In the genomic region with DNA sequence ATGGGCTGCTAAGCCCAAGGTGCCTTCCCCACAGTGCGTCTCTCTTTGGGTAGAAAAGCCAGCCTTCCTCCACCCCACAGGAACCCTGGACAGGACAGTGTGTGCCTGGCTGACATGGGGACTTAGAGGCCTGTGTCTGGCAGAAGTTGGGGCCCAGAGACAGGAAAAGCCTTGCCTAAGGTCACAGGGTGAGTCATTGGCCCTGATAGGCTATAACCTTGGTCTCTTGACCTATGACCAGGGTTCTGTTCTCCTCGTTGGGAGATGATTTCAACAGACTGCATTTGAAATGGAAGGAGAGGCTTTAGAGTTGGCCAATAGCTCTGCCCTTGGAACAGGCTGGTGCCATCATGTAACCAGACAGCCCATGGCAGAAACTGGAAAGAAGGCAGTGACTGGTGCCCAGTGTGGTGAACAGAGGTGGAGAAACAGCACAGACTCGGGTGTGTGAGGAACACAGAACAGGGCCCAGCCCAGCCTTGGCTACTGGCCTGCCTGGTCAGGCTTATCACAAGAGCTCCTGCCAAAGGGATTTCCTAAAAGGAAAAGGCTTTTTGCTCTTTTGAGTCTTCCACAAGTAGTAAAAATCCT, we compare ENCODE assay signal across 20 cellular contexts.
"Had no signal": no experiment of that assay in that cellular context is flagged by ENCODE, and none has a peak within 500 bp of the region (broad histone marks: within the 10 kb centered on the region; RNA-seq: fewer than 3 reads in every experiment).

No MANE protein-coding gene starts in this region.

- H3K36me3 Mint-ChIP-seq: naive B cell had no signal

- H3K36me3 ChIP-seq: ascending aorta, breast epithelium, heart right ventricle, lower lobe of right lung, ovary had no signal

- H3K27ac ChIP-seq: ascending aorta, breast epithelium, heart right ventricle, lower lobe of right lung, ovary had no signal

- H3K27me3 Mint-ChIP-seq: dendritic cell treated with granulocyte-macrophage colony-stimulating factor and Interleukin-4, amounts not matched to agents 40 ng/mL and 50 ng/mL, for 4 days had no signal

- DNase-seq: activated CD4-positive, alpha-beta T cell treated with anti-CD3 and anti-CD28 coated beads for 1 hour; activated CD4-positive, alpha-beta T cell treated with anti-CD3 and anti-CD28 coated beads, Interleukin-2, amount 50 U/mL, for 4 hours; activated naive CD4-positive, alpha-beta T cell treated with Interleukin-2 at 50 U/mL for 16 hours; effector memory CD4-positive, alpha-beta T cell; foreskin melanocyte; heart right ventricle; lower lobe of right lung; midbrain; naive B cell; ovary; SK-N-SH; stimulated activated CD4-positive, alpha-beta T cell treated with anti-CD3 and anti-CD28 coated beads, Interleukin-4, amount 100 ng/mL, for 1 hour; stimulated activated naive CD4-positive, alpha-beta T cell; substantia nigra; trophoblast cell had no signal

- H3K4me3 Mint-ChIP-seq: activated T-helper 17 cell treated with anti-CD3 and anti-CD28 coated beads, Interleukin-2, amount 50 U/mL, for 72 hours; dendritic cell treated with granulocyte-macrophage colony-stimulating factor and Interleukin-4, amounts not matched to agents 40 ng/mL and 50 ng/mL, for 4 days; naive B cell had no signal

- H3K4me2 ChIP-seq: SK-N-SH had no signal

- H3K9ac ChIP-seq: SK-N-SH had no signal

- H3K27me3 ChIP-seq: ascending aorta, breast epithelium, heart right ventricle, ovary had no signal

- FAIRE-seq: keratinocyte had no signal

- H3K9me3 Mint-ChIP-seq: activated T-helper 17 cell treated with anti-CD3 and anti-CD28 coated beads, Interleukin-2, amount 50 U/mL, for 72 hours; dendritic cell treated with granulocyte-macrophage colony-stimulating factor and Interleukin-4, amounts not matched to agents 40 ng/mL and 50 ng/mL, for 4 days had no signal

- H3K4me1 ChIP-seq: ascending aorta, breast epithelium, lower lobe of right lung had no signal

- H3K9me3 ChIP-seq: ascending aorta, breast epithelium, heart right ventricle, lower lobe of right lung, ovary, SK-N-SH had no signal

- H3K27ac Mint-ChIP-seq: activated T-helper 17 cell treated with anti-CD3 and anti-CD28 coated beads, Interleukin-2, amount 50 U/mL, for 72 hours; dendritic cell treated with granulocyte-macrophage colony-stimulating factor and Interleukin-4, amounts not matched to agents 40 ng/mL and 50 ng/mL, for 4 days; naive B cell had no signal

- H3K4me1 Mint-ChIP-seq: activated T-helper 17 cell treated with anti-CD3 and anti-CD28 coated beads, Interleukin-2, amount 50 U/mL, for 72 hours; naive B cell had no signal

- H3K4me3 ChIP-seq: ascending aorta, breast epithelium, heart right ventricle, lower lobe of right lung, ovary had no signal

- ATAC-seq: activated T-helper 17 cell treated with anti-CD3 and anti-CD28 coated beads, Interleukin-2, amount 50 U/mL, for 72 hours had no signal
